ENCODE assay signal across 20 cellular contexts in genomic region chr4:83067058-83067639, GRCh38.
"Had no signal": no experiment of that assay in that cellular context is flagged by ENCODE, and none has a peak within 500 bp of the region (broad histone marks: within the 10 kb centered on the region; RNA-seq: fewer than 3 reads in every experiment).

No MANE protein-coding gene starts in this region.

- H3K4me3 ChIP-seq: esophagus squamous epithelium, pancreas, sigmoid colon, testis, upper lobe of right lung had no signal

- H3K27me3 Mint-ChIP-seq: activated CD4-positive, alpha-beta T cell treated with anti-CD3 and anti-CD28 coated beads, Interleukin-2, amount 10 ng/mL, durations not matched to agents 7 days and 5 days; activated naive CD8-positive, alpha-beta T cell treated with anti-CD3 and anti-CD28 coated beads, Interleukin-2, amount 10 ng/mL, durations not matched to agents 7 days and 5 days; activated T-cell treated with anti-CD3 and anti-CD28 coated beads, Interleukin-2, amount 50 U/mL, for 24 hours; effector memory CD8-positive, alpha-beta T cell; naive thymus-derived CD8-positive, alpha-beta T cell had no signal

- H3K27ac ChIP-seq: esophagus squamous epithelium, neutrophil, pancreas, sigmoid colon, testis, upper lobe of right lung had no signal

- H3K4me1 Mint-ChIP-seq: stimulated activated effector memory CD8-positive, alpha-beta T cell treated with anti-CD3 and anti-CD28 coated beads, Interleukin-12 subunit alpha, Interleukin-12 subunit beta, amount 100 ng/mL, for 72 hours had no signal

- H3K27ac Mint-ChIP-seq: activated CD4-positive, alpha-beta T cell treated with anti-CD3 and anti-CD28 coated beads, Interleukin-2, amount 10 ng/mL, durations not matched to agents 7 days and 5 days; activated CD8-positive, alpha-beta T cell treated with anti-CD3 and anti-CD28 coated beads, Interleukin-2, amount 10 ng/mL, durations not matched to agents 7 days and 5 days; activated naive CD8-positive, alpha-beta T cell treated with anti-CD3 and anti-CD28 coated beads, Interleukin-2, amount 10 ng/mL, durations not matched to agents 7 days and 5 days; activated T-cell treated with anti-CD3 and anti-CD28 coated beads, Interleukin-2, amount 50 U/mL, for 24 hours; activated T-helper 2 cell treated with anti-CD3 and anti-CD28 coated beads, Interferon-gamma antibody, Interleukin-2, Interleukin-4, amounts not matched to agents 10 μg/mL and 5 μg/mL and 100 μg/mL, durations not matched to agents 14 hours and 24 hours and 36 hours; naive thymus-derived CD8-positive, alpha-beta T cell; stimulated activated effector memory CD8-positive, alpha-beta T cell treated with anti-CD3 and anti-CD28 coated beads, Interleukin-12 subunit alpha, Interleukin-12 subunit beta, amount 100 ng/mL, for 72 hours had no signal

- H3K9me3 Mint-ChIP-seq: activated CD4-positive, alpha-beta T cell treated with anti-CD3 and anti-CD28 coated beads, Interleukin-2, amount 10 ng/mL, durations not matched to agents 7 days and 5 days; activated naive CD8-positive, alpha-beta T cell treated with anti-CD3 and anti-CD28 coated beads, Interleukin-2, amount 10 ng/mL, durations not matched to agents 7 days and 5 days; activated T-cell treated with anti-CD3 and anti-CD28 coated beads, Interleukin-2, amount 50 U/mL, for 24 hours; activated T-helper 2 cell treated with anti-CD3 and anti-CD28 coated beads, Interferon-gamma antibody, Interleukin-2, Interleukin-4, amounts not matched to agents 10 μg/mL and 5 μg/mL and 100 μg/mL, durations not matched to agents 14 hours and 24 hours and 36 hours; effector memory CD8-positive, alpha-beta T cell; naive thymus-derived CD8-positive, alpha-beta T cell; stimulated activated effector memory CD8-positive, alpha-beta T cell treated with anti-CD3 and anti-CD28 coated beads, Interleukin-12 subunit alpha, Interleukin-12 subunit beta, amount 100 ng/mL, for 72 hours had no signal

- H3K4me3 Mint-ChIP-seq: activated CD4-positive, alpha-beta T cell treated with anti-CD3 and anti-CD28 coated beads, Interleukin-2, amount 10 ng/mL, durations not matched to agents 7 days and 5 days; activated CD8-positive, alpha-beta T cell treated with anti-CD3 and anti-CD28 coated beads, Interleukin-2, amount 10 ng/mL, durations not matched to agents 7 days and 5 days; activated naive CD8-positive, alpha-beta T cell treated with anti-CD3 and anti-CD28 coated beads, Interleukin-2, amount 10 ng/mL, durations not matched to agents 7 days and 5 days; activated T-cell treated with anti-CD3 and anti-CD28 coated beads, Interleukin-2, amount 50 U/mL, for 24 hours; effector memory CD8-positive, alpha-beta T cell; naive thymus-derived CD8-positive, alpha-beta T cell; stimulated activated effector memory CD8-positive, alpha-beta T cell treated with anti-CD3 and anti-CD28 coated beads, Interleukin-12 subunit alpha, Interleukin-12 subunit beta, amount 100 ng/mL, for 72 hours had no signal

- H3K9me3 ChIP-seq: esophagus squamous epithelium, neutrophil, pancreas, sigmoid colon, testis, upper lobe of right lung had no signal

- H3K27me3 ChIP-seq: esophagus squamous epithelium, neutrophil, pancreas, sigmoid colon, testis, upper lobe of right lung had no signal

- ATAC-seq: activated CD4-positive, CD25-positive, alpha-beta regulatory T cell treated with anti-CD3 and anti-CD28 coated beads, Interleukin-2, amount 50 U/mL, for 24 hours; activated CD8-positive, alpha-beta T cell treated with anti-CD3 and anti-CD28 coated beads, Interleukin-2, amount 10 ng/mL, durations not matched to agents 7 days and 5 days; effector memory CD8-positive, alpha-beta T cell; naive thymus-derived CD8-positive, alpha-beta T cell; pancreas; stimulated activated effector memory CD8-positive, alpha-beta T cell treated with anti-CD3 and anti-CD28 coated beads, Interleukin-12 subunit alpha, Interleukin-12 subunit beta, amount 100 ng/mL, for 72 hours; upper lobe of right lung had no signal

- DNase-seq: activated CD4-positive, alpha-beta T cell treated with anti-CD3 and anti-CD28 coated beads, Interleukin-2, amount 10 ng/mL, durations not matched to agents 7 days and 5 days; activated CD8-positive, alpha-beta T cell treated with anti-CD3 and anti-CD28 coated beads, Interleukin-2, amount 10 ng/mL, durations not matched to agents 7 days and 5 days; activated naive CD4-positive, alpha-beta T cell treated with Interleukin-2 at 50 U/mL for 16 hours; activated naive CD8-positive, alpha-beta T cell treated with anti-CD3 and anti-CD28 coated beads, Interleukin-2, amount 10 ng/mL, durations not matched to agents 7 days and 5 days; activated T-cell treated with anti-CD3 and anti-CD28 coated beads, Interleukin-2, amount 50 U/mL, for 24 hours; amygdala; effector memory CD8-positive, alpha-beta T cell; esophagus squamous epithelium; mesendoderm; naive thymus-derived CD8-positive, alpha-beta T cell; pancreas; sigmoid colon; stimulated activated CD4-positive, alpha-beta T cell treated with anti-CD3 and anti-CD28 coated beads, Interleukin-4, amount 100 ng/mL, for 24 hours; T1000; testis; upper lobe of right lung had no signal

- H3K4me1 ChIP-seq: esophagus squamous epithelium, pancreas, sigmoid colon, testis, upper lobe of right lung had no signal
